In the genomic region with DNA sequence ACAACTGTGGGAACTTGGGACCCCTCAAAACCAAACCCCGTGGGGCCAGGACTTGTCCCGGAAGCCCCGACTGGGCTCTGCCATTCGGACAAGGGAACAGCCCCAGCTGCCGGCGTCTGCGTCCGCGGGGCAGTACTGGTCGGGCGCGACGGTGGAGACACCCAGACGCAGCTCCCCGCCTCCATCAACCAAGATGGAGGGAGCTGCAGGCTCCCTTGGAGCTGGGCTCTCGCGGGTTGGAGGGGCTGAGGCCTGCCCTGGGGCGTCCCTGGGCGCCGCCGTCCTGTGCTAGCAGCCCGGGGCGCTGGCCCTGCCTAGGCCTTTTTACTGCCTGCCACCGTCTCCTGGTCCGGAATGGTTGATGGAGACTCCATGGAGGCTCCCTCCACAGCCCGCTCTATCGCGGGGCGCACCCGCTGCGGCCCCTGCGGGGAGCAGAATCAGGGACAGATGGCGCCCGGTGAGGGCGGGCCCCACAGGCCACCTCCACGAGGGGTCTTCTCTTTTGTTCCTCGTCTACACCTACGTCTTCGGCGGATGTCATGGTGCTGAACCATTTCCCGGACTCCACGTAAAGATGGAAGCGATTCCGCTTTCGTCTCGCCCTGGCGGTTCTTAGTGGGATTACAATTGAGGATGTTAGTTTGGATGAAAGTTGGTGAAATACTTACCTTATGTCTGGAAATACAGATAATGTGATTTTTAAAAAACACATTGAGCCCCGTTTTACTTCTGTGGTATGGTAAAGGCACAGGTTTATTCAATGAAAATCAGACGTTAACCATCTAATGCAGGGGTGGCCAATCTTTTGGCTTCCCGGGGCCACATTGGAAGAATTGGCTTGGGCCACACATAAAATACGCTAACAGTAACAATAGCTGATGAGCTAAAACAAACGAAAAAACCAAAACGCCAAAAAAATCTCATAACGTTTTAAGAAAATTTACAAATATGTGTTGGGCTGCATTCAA, we compare ENCODE assay signal across 8 cellular contexts. TPM values are rescaled to one million over a fixed set of nuclear protein-coding genes. Genes with fewer than 3 reads are reported as not detected.
DNase-seq lines count a peak whose midpoint lies in the region; ATAC-seq, FAIRE-seq and TF ChIP-seq lines count a peak whose summit lies in the region.

No MANE protein-coding gene starts in this region.

- WGBS in GM23248 (ENCODE audit: low coverage in 1 of 2, low lambda C conversion rate in 2 of 2, missing lambda C conversion rate in 2 of 2), 2 experiments = 6% methylated on average over 50 to 53 of the region's 54 CpGs
- 7 to 9% methylated on average over 53 to 54 of the region's 54 CpGs for WGBS in heart right ventricle, 2 donors
- WGBS in upper lobe of left lung, 2 donors = 10 to 11% methylated on average over 32 to 54 of the region's 54 CpGs

- H3K36me3 Mint-ChIP-seq in activated naive CD8-positive, alpha-beta T cell treated with anti-CD3 and anti-CD28 coated beads, Interleukin-2, amount 50 U/mL, for 24 hours (ENCODE audit: low read depth) = peaks cover 14% of the 10 kb centered on the region

- H3K36me3 ChIP-seq in GM23248 (ENCODE audit: low read depth) (no peaks in the 10 kb centered on the region), Loucy (ENCODE audit: insufficient read depth, low read length) (no peaks in the 10 kb centered on the region), heart right ventricle (peaks cover 0 to 3% (median 0%) of the 10 kb centered on the region in 9 donors), upper lobe of left lung (no peaks in the 10 kb centered on the region)

- TF ChIP-seq CTCF in Loucy (conservative IDR thresholded peaks at IDR 0.05; ENCODE audit: low read length) (peak; percentile 71), heart right ventricle (IDR thresholded peaks at IDR 0.05) (peak; percentile 43 to 77 (median 68)), upper lobe of left lung (IDR thresholded peaks at IDR 0.05) (peak; percentile 52 to 84 (median 80))

- peaks cover 37% of the 10 kb centered on the region for H3F3A ChIP-seq in GM23248 (ENCODE audit: insufficient read depth)
- H3F3A ChIP-seq in Loucy (ENCODE audit: low read depth) = peaks cover 6% of the 10 kb centered on the region; the same call in 1 of the 2 replicates

- H3K4me3 Mint-ChIP-seq in activated naive CD8-positive, alpha-beta T cell treated with anti-CD3 and anti-CD28 coated beads, Interleukin-2, amount 50 U/mL, for 24 hours = peak overlapping the region; percentile 78

- H3K27ac Mint-ChIP-seq in activated naive CD8-positive, alpha-beta T cell treated with anti-CD3 and anti-CD28 coated beads, Interleukin-2, amount 50 U/mL, for 24 hours = peak overlapping the region; percentile 89

- no peaks in the 10 kb centered on the region for H3K27me3 Mint-ChIP-seq in activated naive CD8-positive, alpha-beta T cell treated with anti-CD3 and anti-CD28 coated beads, Interleukin-2, amount 50 U/mL, for 24 hours

- peak overlapping the region; percentile 84 for H3K4me2 ChIP-seq in GM23248 (ENCODE audit: unreplicated experiment)
- peak overlapping the region; percentile 98 for H3K4me2 ChIP-seq in Loucy (ENCODE audit: low read depth, low read length, poor library complexity, severe bottlenecking)

- H3K4me1 Mint-ChIP-seq in activated naive CD8-positive, alpha-beta T cell treated with anti-CD3 and anti-CD28 coated beads, Interleukin-2, amount 50 U/mL, for 24 hours = peaks cover 34% of the 10 kb centered on the region

- 0 out of 2 replicates have a peak, but pooled peaks cover 3% of the 10 kb centered on the region for H3K9me2 ChIP-seq in GM23248 (ENCODE audit: insufficient read depth)
- no peaks in the 10 kb centered on the region for H3K9me2 ChIP-seq in Loucy (replicated peaks; ENCODE audit: low read depth, low read length)

- H3K79me2 ChIP-seq in GM23248 (ENCODE audit: insufficient read depth) (peaks cover 33% of the 10 kb centered on the region), Loucy (ENCODE audit: insufficient read depth, low read length) (peaks cover 50% of the 10 kb centered on the region)

- H3K4me3 ChIP-seq in GM23248 = peak overlapping the region; percentile 74
- H3K4me3 ChIP-seq in Loucy (ENCODE audit: low read length, poor library complexity, severe bottlenecking) = peak overlapping the region; percentile 90
- peak overlapping the region; percentile 49 to 94 (median 83) for H3K4me3 ChIP-seq in heart right ventricle
- peak overlapping the region; percentile 53 to 90 (median 74) for H3K4me3 ChIP-seq in upper lobe of left lung

- peak overlapping the region; percentile 97 for H2AFZ ChIP-seq in GM23248
- H2AFZ ChIP-seq in Loucy (ENCODE audit: low read length) = peak overlapping the region; percentile 88

- no peaks in the 10 kb centered on the region for H3K9me3 Mint-ChIP-seq in activated naive CD8-positive, alpha-beta T cell treated with anti-CD3 and anti-CD28 coated beads, Interleukin-2, amount 50 U/mL, for 24 hours

- no peak for TF ChIP-seq EP300 in upper lobe of left lung (IDR thresholded peaks at IDR 0.05)

- peak; percentile 42 for ATAC-seq in SK-N-SH treated with all-trans-retinoic acid at 6 μM for 48 hours
- ATAC-seq in activated naive CD8-positive, alpha-beta T cell treated with anti-CD3 and anti-CD28 coated beads, Interleukin-2, amount 50 U/mL, for 24 hours = peak; percentile 3
- peak; percentile 13 to 59 (median 22) for ATAC-seq in heart right ventricle
- peak; percentile 60 to 68 for ATAC-seq in upper lobe of left lung (ENCODE audit: low FRiP score in 2 of 2)

- peak overlapping the region; percentile 92 for H3K27ac ChIP-seq in GM23248
- peak overlapping the region; percentile 93 to 100 (median 99) for H3K27ac ChIP-seq in heart right ventricle
- H3K27ac ChIP-seq in upper lobe of left lung = peak overlapping the region; percentile 97 to 100 (median 98)

- intact Hi-C loops in heart right ventricle (cut with DNase I) = loop anchor here in 8 of 10 donors (5.0 to 10.0 kb wide), 5 partner anchors 80 to 232 kb away; a partner anchor contains a TSS
- intact Hi-C loops in posterior cingulate gyrus (cut with DNase I) = loop anchor here (2.0 kb wide), 1 partner anchor 232 kb away; a partner anchor contains a TSS

- peaks cover 24% of the 10 kb centered on the region for H3K4me1 ChIP-seq in GM23248 (ENCODE audit: insufficient read depth)
- H3K4me1 ChIP-seq in Loucy (ENCODE audit: insufficient read depth, low read length, poor library complexity, severe bottlenecking) = peaks cover 33% of the 10 kb centered on the region
- peaks cover 0 to 28% (median 23%) of the 10 kb centered on the region in 9 donors for H3K4me1 ChIP-seq in heart right ventricle
- peaks cover 18 to 28% (median 25%) of the 10 kb centered on the region in 4 donors for H3K4me1 ChIP-seq in upper lobe of left lung

- DNase-seq in GM23248 (peak; percentile 84), heart right ventricle (peak; percentile 61 to 76), posterior cingulate gyrus (peak in 9 of 10 donors; percentile 16 to 90 (median 41)), upper lobe of left lung (peak; percentile 73 to 92)
- peak; percentile 73 for DNase-seq in activated naive CD8-positive, alpha-beta T cell treated with anti-CD3 and anti-CD28 coated beads, Interleukin-2, amount 50 U/mL, for 24 hours

- H3K27me3 ChIP-seq in GM23248 (replicated peaks; ENCODE audit: insufficient read depth) (no peaks in the 10 kb centered on the region), Loucy (ENCODE audit: insufficient read depth, low read length, poor library complexity, severe bottlenecking) (no peaks in the 10 kb centered on the region), heart right ventricle (no peaks in the 10 kb centered on the region), upper lobe of left lung (no peaks in the 10 kb centered on the region)

- H4K20me1 ChIP-seq in GM23248 (ENCODE audit: insufficient read depth) (0 out of 2 replicates have a peak, but pooled peaks cover 4% of the 10 kb centered on the region), Loucy (ENCODE audit: insufficient read depth, low read length, poor library complexity, severe bottlenecking) (peaks cover 23% of the 10 kb centered on the region)

- H3K9ac ChIP-seq in GM23248 (peak overlapping the region; percentile 83), Loucy (ENCODE audit: low read depth, low read length, poor library complexity, severe bottlenecking) (peak overlapping the region; percentile 96)

- in situ Hi-C loops in GM23248 (cut with MboI) = no loop called here

- H3K9me3 ChIP-seq in GM23248 (ENCODE audit: low read depth) (no peaks in the 10 kb centered on the region), Loucy (ENCODE audit: insufficient read depth, low read depth, low read length) (no peaks in the 10 kb centered on the region), heart right ventricle (no peaks in the 10 kb centered on the region), upper lobe of left lung (no peaks in the 10 kb centered on the region)

- peak; percentile 92 for FAIRE-seq in G401.6 (lab: Jason Lieb, UNC)

- TF ChIP-seq POLR2A in upper lobe of left lung (IDR thresholded peaks at IDR 0.05) = no peak

TF ChIP-seq in SK-N-SH treated with all-trans-retinoic acid at 6 μM for 48 hours, 23 proteins besides CTCF, POLR2A, EP300 and RAD21 (continues in another document):
- TF ChIP-seq RARB (CRISPR knock-in tag; IDR thresholded peaks at IDR 0.05) (no peak), ZFP30 (CRISPR knock-in tag; IDR thresholded peaks at IDR 0.05) (no peak)
- TF ChIP-seq, protein P1, sequence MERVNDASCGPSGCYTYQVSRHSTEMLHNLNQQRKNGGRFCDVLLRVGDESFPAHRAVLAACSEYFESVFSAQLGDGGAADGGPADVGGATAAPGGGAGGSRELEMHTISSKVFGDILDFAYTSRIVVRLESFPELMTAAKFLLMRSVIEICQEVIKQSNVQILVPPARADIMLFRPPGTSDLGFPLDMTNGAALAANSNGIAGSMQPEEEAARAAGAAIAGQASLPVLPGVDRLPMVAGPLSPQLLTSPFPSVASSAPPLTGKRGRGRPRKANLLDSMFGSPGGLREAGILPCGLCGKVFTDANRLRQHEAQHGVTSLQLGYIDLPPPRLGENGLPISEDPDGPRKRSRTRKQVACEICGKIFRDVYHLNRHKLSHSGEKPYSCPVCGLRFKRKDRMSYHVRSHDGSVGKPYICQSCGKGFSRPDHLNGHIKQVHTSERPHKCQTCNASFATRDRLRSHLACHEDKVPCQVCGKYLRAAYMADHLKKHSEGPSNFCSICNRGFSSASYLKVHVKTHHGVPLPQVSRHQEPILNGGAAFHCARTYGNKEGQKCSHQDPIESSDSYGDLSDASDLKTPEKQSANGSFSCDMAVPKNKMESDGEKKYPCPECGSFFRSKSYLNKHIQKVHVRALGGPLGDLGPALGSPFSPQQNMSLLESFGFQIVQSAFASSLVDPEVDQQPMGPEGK (CRISPR knock-in tag; IDR thresholded peaks at IDR 0.05; ENCODE audit: borderline replicate concordance) = no peak

RNA-seq across cellular contexts. Expression of a gene that starts 1.2 kb away (rescaled TPM):
- 7.3 and 12.4 TPM in 2 replicates for total RNA-seq in GM23248 (2014; rRNA removed; shearing (Covaris generic))
- 16.4 and 16.9 TPM in 2 replicates for polyA plus RNA-seq in GM23248 (2016; fragmentation: Nextera tagmentation; extraction: Ambion mirVana)
- 1 to 10 TPM; 6.5 to 9.3 (median 8.0) TPM for total RNA-seq in heart right ventricle
- polyA plus RNA-seq in heart right ventricle = 1 to 10 TPM; 4.2 to 6.3 TPM
- 10 to 100 TPM in 3 of 6 donors, 1 to 10 TPM in 3; 6.5 to 23.0 (median 10.4) TPM for total RNA-seq in upper lobe of left lung

Comparison
In these comparisons a context has a peak if more than half of its experiments do, and no peak if none do; other contexts are left out.
1. Peak in every context shown above with its lines: DNase-seq, ATAC-seq, H3K4me3 ChIP-seq and H3K27ac ChIP-seq.
2. ATAC-seq: peak in every context shown above with its lines; median percentile 64 in upper lobe of left lung; 42 in SK-N-SH treated with all-trans-retinoic acid at 6 μM for 48 hours; 22 in heart right ventricle; 3 in activated naive CD8-positive, alpha-beta T cell treated with anti-CD3 and anti-CD28 coated beads, Interleukin-2, amount 50 U/mL, for 24 hours.